In the genomic region with DNA sequence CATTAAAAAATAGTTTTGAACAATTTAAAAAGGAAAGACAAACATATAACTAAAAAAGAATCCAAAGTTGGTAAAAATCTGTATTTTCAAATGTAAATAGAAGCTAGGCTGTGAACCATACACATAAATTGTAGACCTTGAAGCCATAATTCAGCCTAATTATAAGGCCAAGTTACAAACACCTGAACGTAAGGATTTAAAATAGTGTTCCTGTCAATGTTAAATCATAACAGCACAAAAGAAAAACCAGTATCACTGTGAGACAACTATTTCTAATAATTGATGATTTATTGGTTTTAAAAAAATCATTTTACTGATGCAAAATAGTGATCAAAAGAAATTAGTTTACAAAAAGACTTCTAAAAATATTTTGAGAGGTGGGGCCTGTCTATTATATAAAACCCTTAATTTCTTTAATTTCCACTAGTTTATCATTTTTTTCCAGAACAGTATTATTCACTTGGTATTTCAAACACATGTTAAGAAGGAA, we compare ENCODE assay signal across 8 cellular contexts. TPM values are rescaled to one million over a fixed set of nuclear protein-coding genes. Genes with fewer than 3 reads are reported as not detected.
DNase-seq lines count a peak whose midpoint lies in the region; TF ChIP-seq lines count a peak whose summit lies in the region.

No MANE protein-coding gene starts in this region.

- peak overlapping the region; percentile 96 for H3K27ac Mint-ChIP-seq in T-helper 2 cell treated with Interferon-gamma antibody and Interleukin-4, amounts not matched to agents 5 μg/mL and 100 μg/mL, for 36 hours
- peak overlapping the region; percentile 84 for H3K27ac Mint-ChIP-seq in activated naive CD8-positive, alpha-beta T cell treated with anti-CD3 and anti-CD28 coated beads for 36 hours

- peak overlapping the region; percentile 92 for H3K4me3 Mint-ChIP-seq in T-helper 2 cell treated with Interferon-gamma antibody and Interleukin-4, amounts not matched to agents 5 μg/mL and 100 μg/mL, for 36 hours
- H3K4me3 Mint-ChIP-seq in activated naive CD8-positive, alpha-beta T cell treated with anti-CD3 and anti-CD28 coated beads for 36 hours, result peak overlapping the region; percentile 95

- CTCF ChIA-PET in RWPE1 (lab: Yijun Ruan, JAX), result interaction anchor here (0.7 to 2.3 kb wide), 3 partner anchors 106 to 119 kb away, joined by 3 to 17 read pairs (median 4); no protein-coding TSS in a partner anchor

- peaks cover 60% of the 10 kb centered on the region for H3K36me3 Mint-ChIP-seq in T-helper 2 cell treated with Interferon-gamma antibody and Interleukin-4, amounts not matched to agents 5 μg/mL and 100 μg/mL, for 36 hours (ENCODE audit: low read depth)
- H3K36me3 Mint-ChIP-seq in activated naive CD8-positive, alpha-beta T cell treated with anti-CD3 and anti-CD28 coated beads for 36 hours, result peaks cover 54% of the 10 kb centered on the region

- no peak for TF ChIP-seq CTCF in GM20000 (IDR thresholded peaks at IDR 0.05; ENCODE audit: extremely low read depth, missing control alignments)
- TF ChIP-seq CTCF in RWPE1 (conservative IDR thresholded peaks at IDR 0.05; ENCODE audit: low read depth), result no peak

- POLR2A ChIA-PET in RWPE1 (lab: Yijun Ruan, JAX; ENCODE audit: low non-redundant PET), result no interaction called here

- DNase-seq in T-helper 2 cell treated with Interferon-gamma antibody and Interleukin-4, amounts not matched to agents 5 μg/mL and 100 μg/mL, for 36 hours (ENCODE audit: low spot score), result no peak
- DNase-seq in T-helper 2 cell (no peak), inferior parietal cortex (ENCODE audit: extremely low spot score) (peak; percentile 59), substantia nigra (lab: John Stamatoyannopoulos, UW) (no peak), CD1c-positive myeloid dendritic cell (ENCODE audit: extremely low spot score) (no peak), GM20000 (ENCODE audit: low spot score) (no peak), RWPE1 (ENCODE audit: low spot score) (no peak)
- DNase-seq in activated naive CD8-positive, alpha-beta T cell treated with anti-CD3 and anti-CD28 coated beads for 36 hours, result no peak

- H3K27me3 Mint-ChIP-seq in T-helper 2 cell treated with Interferon-gamma antibody and Interleukin-4, amounts not matched to agents 5 μg/mL and 100 μg/mL, for 36 hours (ENCODE audit: low read depth), result peaks cover 3% of the 10 kb centered on the region
- H3K27me3 Mint-ChIP-seq in activated naive CD8-positive, alpha-beta T cell treated with anti-CD3 and anti-CD28 coated beads for 36 hours, result no peaks in the 10 kb centered on the region

- H3K4me1 Mint-ChIP-seq in T-helper 2 cell treated with Interferon-gamma antibody and Interleukin-4, amounts not matched to agents 5 μg/mL and 100 μg/mL, for 36 hours (ENCODE audit: low read depth), result peaks cover 55% of the 10 kb centered on the region
- peaks cover 45% of the 10 kb centered on the region for H3K4me1 Mint-ChIP-seq in activated naive CD8-positive, alpha-beta T cell treated with anti-CD3 and anti-CD28 coated beads for 36 hours

- no peaks in the 10 kb centered on the region for H3K9me3 Mint-ChIP-seq in T-helper 2 cell treated with Interferon-gamma antibody and Interleukin-4, amounts not matched to agents 5 μg/mL and 100 μg/mL, for 36 hours
- H3K9me3 Mint-ChIP-seq in activated naive CD8-positive, alpha-beta T cell treated with anti-CD3 and anti-CD28 coated beads for 36 hours, result no peaks in the 10 kb centered on the region

- H3K27ac ChIP-seq in substantia nigra (ENCODE audit: low read depth, low read length, poor library complexity, severe bottlenecking) (peak overlapping the region; percentile 99), RWPE1 (no peak overlapping the region)

RNA-seq across cellular contexts. Expression of gene IRF2BP2, which starts 4.4 kb away (rescaled TPM):
- total RNA-seq in activated naive CD8-positive, alpha-beta T cell treated with anti-CD3 and anti-CD28 coated beads for 36 hours, result 100 to 1,000 TPM; 109 to 111 TPM
